In genomic region chr5:149680810-149681221, GRCh38 we compare ENCODE assay signal across 8 cellular contexts. TPM values are rescaled to one million over a fixed set of nuclear protein-coding genes. Genes with fewer than 3 reads are reported as not detected.
DNase-seq lines count a peak whose midpoint lies in the region; ATAC-seq and TF ChIP-seq lines count a peak whose summit lies in the region.

No MANE protein-coding gene starts in this region.

- H3K9ac ChIP-seq in colonic mucosa (ENCODE audit: low read depth in 2 of 2, low read length in 2 of 2): no peak overlapping the region

- ATAC-seq in natural killer cell: peak; percentile 36 to 70 (median 54)
- no peak for ATAC-seq in natural killer cell treated with Interleukin-12 subunit alpha and Interleukin-12 subunit beta and Interleukin-15 and Interleukin-18, amount 100 ng/mL, for 72 hours
- peak; percentile 99 for ATAC-seq in HG03175 (IDR thresholded peaks at IDR 0.05; ENCODE audit: unreplicated experiment)
- ATAC-seq in upper lobe of right lung: peak; percentile 93

- H3K9me3 Mint-ChIP-seq in natural killer cell: no peaks in the 10 kb centered on the region
- no peaks in the 10 kb centered on the region for H3K9me3 Mint-ChIP-seq in natural killer cell treated with Interleukin-12 subunit alpha and Interleukin-12 subunit beta and Interleukin-15 and Interleukin-18, amount 100 ng/mL, for 72 hours

- H3K4me3 ChIP-seq in colonic mucosa: no peak overlapping the region
- no peak overlapping the region for H3K4me3 ChIP-seq in upper lobe of right lung
- no peak overlapping the region for H3K4me3 ChIP-seq in MG63

- H3K27me3 ChIP-seq in colonic mucosa (no peaks in the 10 kb centered on the region), upper lobe of right lung (no peaks in the 10 kb centered on the region), MG63 (peaks cover 12% of the 10 kb centered on the region)

- H3K4me1 Mint-ChIP-seq in natural killer cell: no peaks in the 10 kb centered on the region
- H3K4me1 Mint-ChIP-seq in natural killer cell treated with Interleukin-12 subunit alpha and Interleukin-12 subunit beta and Interleukin-15 and Interleukin-18, amount 100 ng/mL, for 72 hours (ENCODE audit: low read depth in 2 of 2): no peaks in the 10 kb centered on the region

- H3K4me1 ChIP-seq in colonic mucosa: no peaks in the 10 kb centered on the region
- H3K4me1 ChIP-seq in upper lobe of right lung: no peaks in the 10 kb centered on the region

- H3K27ac ChIP-seq in colonic mucosa (peak overlapping the region; percentile 31), upper lobe of right lung (no peak overlapping the region)

- intact Hi-C loops in natural killer cell (cut with micrococcal nuclease) (no loop called here), colonic mucosa (cut with DNase I) (no loop called here), upper lobe of right lung (cut with DNase I) (no loop called here)

- H3K27ac Mint-ChIP-seq in natural killer cell: no peak overlapping the region
- H3K27ac Mint-ChIP-seq in natural killer cell treated with Interleukin-12 subunit alpha and Interleukin-12 subunit beta and Interleukin-15 and Interleukin-18, amount 100 ng/mL, for 72 hours: no peak overlapping the region

- no peak for TF ChIP-seq CTCF in natural killer cell (IDR thresholded peaks at IDR 0.05)
- no peak for TF ChIP-seq CTCF in colonic mucosa (IDR thresholded peaks at IDR 0.05)
- no peak for TF ChIP-seq CTCF in upper lobe of right lung (IDR thresholded peaks at IDR 0.05)

- H3K27me3 Mint-ChIP-seq in natural killer cell (ENCODE audit: low read depth in 2 of 2): peaks cover 18 to 46% of the 10 kb centered on the region in 2 donors
- H3K27me3 Mint-ChIP-seq in natural killer cell treated with Interleukin-12 subunit alpha and Interleukin-12 subunit beta and Interleukin-15 and Interleukin-18, amount 100 ng/mL, for 72 hours: peaks cover 30 to 38% of the 10 kb centered on the region in 2 donors

- H3K36me3 ChIP-seq in colonic mucosa: no peaks in the 10 kb centered on the region
- no peaks in the 10 kb centered on the region for H3K36me3 ChIP-seq in upper lobe of right lung
- no peaks in the 10 kb centered on the region for H3K36me3 ChIP-seq in MG63

- no peaks in the 10 kb centered on the region for H3K36me3 Mint-ChIP-seq in natural killer cell
- no peaks in the 10 kb centered on the region for H3K36me3 Mint-ChIP-seq in natural killer cell treated with Interleukin-12 subunit alpha and Interleukin-12 subunit beta and Interleukin-15 and Interleukin-18, amount 100 ng/mL, for 72 hours

- DNase-seq in natural killer cell (no peak), colonic mucosa (no peak), upper lobe of right lung (peak; percentile 82), activated T-cell treated with anti-CD3 and anti-CD28 coated beads for 4 hours (no peak), MG63 (no peak), NCI-H146 (lab: John Stamatoyannopoulos, UW) (no peak)
- no peak for DNase-seq in natural killer cell treated with Interleukin-12 subunit alpha and Interleukin-12 subunit beta and Interleukin-15 and Interleukin-18, amount 100 ng/mL, for 72 hours (ENCODE audit: low spot score)

- no peaks in the 10 kb centered on the region for H3K9me3 ChIP-seq in colonic mucosa
- no peaks in the 10 kb centered on the region for H3K9me3 ChIP-seq in upper lobe of right lung
- no peaks in the 10 kb centered on the region for H3K9me3 ChIP-seq in MG63

- H3K4me3 Mint-ChIP-seq in natural killer cell: no peak overlapping the region
- no peak overlapping the region for H3K4me3 Mint-ChIP-seq in natural killer cell treated with Interleukin-12 subunit alpha and Interleukin-12 subunit beta and Interleukin-15 and Interleukin-18, amount 100 ng/mL, for 72 hours

RNA-seq across cellular contexts. Expression of gene PPARGC1B, which starts 49.3 kb away (rescaled TPM):
- total RNA-seq in natural killer cell (1 to 10 TPM; 1.7 to 2.6 (median 2.5) TPM), colonic mucosa (10 to 100 TPM; 13.9 to 41.8 TPM), upper lobe of right lung (9.8 TPM)
- total RNA-seq in natural killer cell treated with Interleukin-12 subunit alpha and Interleukin-12 subunit beta and Interleukin-15 and Interleukin-18, amount 100 ng/mL, for 72 hours: 10 to 100 TPM in 1 of 2 donors, 1 to 10 TPM in 1; 2.3 to 10.7 TPM
- 0.59 and 1.2 TPM in 2 replicates for total RNA-seq in MG63 (2014; rRNA removed; shearing (Covaris generic); ENCODE audit: low replicate concordance)

Comparison
In these comparisons a context has a peak if more than half of its experiments do, and no peak if none do; other contexts are left out.
1. ATAC-seq: peak in natural killer cell (3 of 3), HG03175 (single experiment) and upper lobe of right lung (single experiment); none in natural killer cell treated with Interleukin-12 subunit alpha and Interleukin-12 subunit beta and Interleukin-15 and Interleukin-18, amount 100 ng/mL, for 72 hours (0 of 2).